Comparison of ENCODE assay signal across 1 cellular context in the genomic region with DNA sequence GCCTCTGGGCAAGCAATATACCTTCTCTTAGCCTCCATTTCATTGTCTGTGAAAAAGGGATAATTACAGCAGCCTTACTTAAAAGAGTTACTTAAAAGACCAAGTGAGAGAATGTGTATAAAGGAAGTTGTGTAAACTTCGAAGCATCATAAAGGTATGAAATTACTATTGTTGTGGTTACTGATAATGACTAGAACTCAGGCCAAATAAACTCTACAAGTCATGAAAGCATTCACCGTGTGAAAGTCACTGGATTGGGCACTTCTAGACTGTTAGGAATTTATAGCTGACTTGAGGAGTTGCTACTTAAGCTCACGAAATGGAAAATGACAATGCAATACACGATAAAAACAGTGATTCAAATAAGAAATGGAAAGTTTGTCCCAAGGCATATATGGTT.
TF ChIP-seq lines count a peak whose summit lies in the region.

No MANE protein-coding gene starts in this region.

TF ChIP-seq in endothelial cell of umbilical vein, 7 proteins besides CTCF, POLR2A, EP300 and RAD21:
- TF ChIP-seq GATA2 (IDR thresholded peaks at IDR 0.05; ENCODE audit: insufficient read depth, insufficient read length, low read depth, low read length): no peak
